Comparison of ENCODE assay signal across 33 cellular contexts in genomic region chr9:8611153-8611552, GRCh38.
"Had no signal": no experiment of that assay in that cellular context is flagged by ENCODE, and none has a peak within 500 bp of the region (broad histone marks: within the 10 kb centered on the region; RNA-seq: fewer than 3 reads in every experiment).

No MANE protein-coding gene starts in this region.

- H3K36me3 ChIP-seq: adrenal gland, ascending aorta, brain microvascular endothelial cell, breast epithelium, cardiac muscle cell had no signal

- H3K27ac ChIP-seq: adrenal gland, body of pancreas, brain microvascular endothelial cell, breast epithelium, cardiac muscle cell had no signal

- H3K9me3 ChIP-seq: adrenal gland, ascending aorta, body of pancreas, breast epithelium had no signal

- H3K4me3 ChIP-seq: adrenal gland, ascending aorta, body of pancreas, breast epithelium, cardiac muscle cell had no signal

- H3K27me3 ChIP-seq: adrenal gland, ascending aorta, body of pancreas, brain microvascular endothelial cell, breast epithelium, cardiac muscle cell had no signal

- DNase-seq: activated effector memory CD4-positive, alpha-beta T cell treated with anti-CD3 and anti-CD28 coated beads, Interleukin-2, amount 50 U/mL, for 16 hours; activated effector memory CD4-positive, alpha-beta T cell treated with Interleukin-2 at 50 U/mL for 16 hours; activated gamma-delta T cell; activated gamma-delta T cell treated with Interleukin-2 at 50 U/mL for 16 hours; activated naive CD4-positive, alpha-beta T cell; activated naive CD4-positive, alpha-beta T cell treated with anti-CD3 and anti-CD28 coated beads for 36 hours; activated naive CD4-positive, alpha-beta T cell treated with anti-CD3 and anti-CD28 coated beads, Interleukin-2, amount 10 ng/mL, durations not matched to agents 7 days and 5 days; activated naive CD4-positive, alpha-beta T cell treated with anti-CD3 and anti-CD28 coated beads, Interleukin-2, amount 50 U/mL, for 16 hours; activated naive CD4-positive, alpha-beta T cell treated with Interleukin-2 at 50 U/mL for 16 hours; activated naive CD8-positive, alpha-beta T cell treated with anti-CD3 and anti-CD28 coated beads for 36 hours; activated naive CD8-positive, alpha-beta T cell treated with anti-CD3 and anti-CD28 coated beads, Interleukin-2, amount 10 ng/mL, durations not matched to agents 7 days and 5 days; activated naive CD8-positive, alpha-beta T cell treated with anti-CD3 and anti-CD28 coated beads, Interleukin-2, amount 50 U/mL, for 24 hours; activated T-cell treated with anti-CD3 and anti-CD28 coated beads, Interleukin-2, amount 50 U/mL, for 24 hours; activated T-cell treated with anti-CD3 and anti-CD28 coated beads, Interleukin-2, amount 50 U/mL, for 4 hours; activated T-cell treated with anti-CD3 and anti-CD28 coated beads, Interleukin-2, amount 50 U/mL, for 48 hours; activated T-cell treated with anti-CD3 and anti-CD28 coated beads, Interleukin-2, amount 50 U/mL, for 72 hours; adrenal gland; amniotic stem cell; amygdala; anterior cingulate cortex; aorta; body of pancreas; brain microvascular endothelial cell; caudate nucleus; central memory CD4-positive, alpha-beta T cell; cerebellar nuclear complex had no signal

- ATAC-seq: activated naive CD4-positive, alpha-beta T cell treated with anti-CD3 and anti-CD28 coated beads, Interleukin-2, amount 50 U/mL, for 72 hours; activated naive CD8-positive, alpha-beta T cell treated with anti-CD3 and anti-CD28 coated beads, Interleukin-2, amount 50 U/mL, for 24 hours; activated T-cell treated with anti-CD3 and anti-CD28 coated beads, Interleukin-2, amount 50 U/mL, for 4 hours; activated T-cell treated with anti-CD3 and anti-CD28 coated beads, Interleukin-2, amount 50 U/mL, for 72 hours; activated T-helper 17 cell treated with anti-CD3 and anti-CD28 coated beads, Interleukin-2, amount 50 U/mL, for 72 hours; body of pancreas had no signal

- FAIRE-seq: astrocyte, bronchial epithelial cell had no signal

- H3K4me1 ChIP-seq: adrenal gland, body of pancreas, breast epithelium had no signal
